27 cellular contexts compared by ENCODE assay signal in genomic region chr10:47160967-47161366, GRCh38.
DNase-seq lines count a peak whose midpoint lies in the region; ATAC-seq and TF ChIP-seq lines count a peak whose summit lies in the region.
"Had no signal": no experiment of that assay in that cellular context is flagged by ENCODE, and none has a peak within 500 bp of the region (broad histone marks: within the 10 kb centered on the region; RNA-seq: fewer than 3 reads in every experiment).

No MANE protein-coding gene starts in this region.

- peaks cover 0 to under 1% (median 0%) of the 10 kb centered on the region in 11 experiments; a peak in 3 of 22 replicates for H3K9me3 ChIP-seq in BLaER1 treated with 17β-estradiol and CSF1 and Interleukin-3, amounts not matched to agents 10 nM and 100 nM (replicated peaks in 1 of 11)
- no peaks in the 10 kb centered on the region for H3K9me3 ChIP-seq in BE2C
- H3K9me3 ChIP-seq: Caco-2 had no signal

- no peak for DNase-seq in CD14-positive monocyte (ENCODE audit: low spot score)
- peak; percentile 87 for DNase-seq in MV-4-11 (lab: John Stamatoyannopoulos, UW)
- no peak for DNase-seq in BE2C
- DNase-seq in ACHN = no peak
- DNase-seq in effector CD4-positive, alpha-beta T cell = no peak
- no peak for DNase-seq in immature natural killer cell
- DNase-seq: AML-193; Caco-2; CD4-positive, alpha-beta T cell; DMS153; EL; Kasumi-1; MM.1S; NCI-H1417 treated with DMSO at 0.1 percent for 48 hours; NCI-H187 treated with DMSO at 0.1 percent for 48 hours; NCI-H226; NCI-H524; OCI-M1; SHP77; T-cell had no signal

- H3K27ac Mint-ChIP-seq in CD14-positive monocyte (peak overlapping the region; percentile 43 to 92 (median 88)), immature natural killer cell (no peak overlapping the region)
- H3K27ac Mint-ChIP-seq in activated T-helper 17 cell treated with anti-CD3 and anti-CD28 coated beads, Interleukin-2, amount 50 U/mL, for 72 hours = peak overlapping the region; percentile 8
- H3K27ac Mint-ChIP-seq: CD4-positive, alpha-beta T cell; GM23338; IgD-negative memory B cell; T-cell had no signal

- H3K27me3 Mint-ChIP-seq in CD14-positive monocyte (ENCODE audit: low read depth in 3 of 3) = peaks cover 0 to 6% (median 1%) of the 10 kb centered on the region in 3 donors
- H3K27me3 Mint-ChIP-seq in activated T-helper 17 cell treated with anti-CD3 and anti-CD28 coated beads, Interleukin-2, amount 50 U/mL, for 72 hours = peaks cover 12% of the 10 kb centered on the region
- peaks cover 2 to 10% (median 5%) of the 10 kb centered on the region in 3 donors for H3K27me3 Mint-ChIP-seq in immature natural killer cell (ENCODE audit: low read depth in 3 of 3)
- H3K27me3 Mint-ChIP-seq: CD4-positive, alpha-beta T cell had no signal

- peak; percentile 55 for ATAC-seq in activated T-helper 17 cell treated with anti-CD3 and anti-CD28 coated beads, Interleukin-2, amount 50 U/mL, for 72 hours (replicated peaks)
- ATAC-seq: GM12878, GM23338, HCT116, SK-N-SH treated with all-trans-retinoic acid at 6 μM for 48 hours, T-cell had no signal

- TF ChIP-seq CTCF in CD14-positive monocyte (IDR thresholded peaks at IDR 0.05) (no peak), BE2C (IDR thresholded peaks at IDR 0.05; ENCODE audit: low read depth, low read length) (no peak)

- H3K36me3 Mint-ChIP-seq in CD14-positive monocyte (no peaks in the 10 kb centered on the region), immature natural killer cell (no peaks in the 10 kb centered on the region)
- H3K36me3 Mint-ChIP-seq in activated T-helper 17 cell treated with anti-CD3 and anti-CD28 coated beads, Interleukin-2, amount 50 U/mL, for 72 hours (ENCODE audit: low read depth) = no peaks in the 10 kb centered on the region
- H3K36me3 Mint-ChIP-seq: IgD-negative memory B cell, T-cell had no signal

- H3K4me1 ChIP-seq in BLaER1 treated with 17β-estradiol and CSF1 and Interleukin-3, amounts not matched to agents 10 nM and 100 nM = peaks cover 9 to 43% (median 24%) of the 10 kb centered on the region in 10 experiments
- no peaks in the 10 kb centered on the region for H3K4me1 ChIP-seq in BE2C
- H3K4me1 ChIP-seq: Caco-2 had no signal

- peak overlapping the region in 5 of 11 experiments; percentile 12 to 75 (median 51); a peak in 6 of 22 replicates for H3K27ac ChIP-seq in BLaER1 treated with 17β-estradiol and CSF1 and Interleukin-3, amounts not matched to agents 10 nM and 100 nM

- no peaks in the 10 kb centered on the region for H3K36me3 ChIP-seq in BLaER1 treated with 17β-estradiol and CSF1 and Interleukin-3, amounts not matched to agents 10 nM and 100 nM
- H3K36me3 ChIP-seq in BE2C = no peaks in the 10 kb centered on the region

- intact Hi-C loops in CD14-positive monocyte (cut with micrococcal nuclease) = no loop called here

- H3K9ac ChIP-seq in BLaER1 treated with 17β-estradiol and CSF1 and Interleukin-3, amounts not matched to agents 10 nM and 100 nM = no peak overlapping the region

- in situ Hi-C loops in ACHN (cut with HindIII; ENCODE audit: low pct_ligation_motif_present, low pct_unique_long_range_greater_than_20kb, low sequenced_read_pairs) = no loop called here

- peak overlapping the region; percentile 28 to 76 for H3K4me3 Mint-ChIP-seq in CD14-positive monocyte
- H3K4me3 Mint-ChIP-seq in activated T-helper 17 cell treated with anti-CD3 and anti-CD28 coated beads, Interleukin-2, amount 50 U/mL, for 72 hours = no peak overlapping the region
- no peak overlapping the region for H3K4me3 Mint-ChIP-seq in immature natural killer cell
- H3K4me3 Mint-ChIP-seq: CD4-positive, alpha-beta T cell; GM23338; IgD-negative memory B cell; T-cell had no signal

- peak overlapping the region in 8 of 11 experiments; percentile 20 to 77 (median 64); a peak in 13 of 22 replicates for H3K4me2 ChIP-seq in BLaER1 treated with 17β-estradiol and CSF1 and Interleukin-3, amounts not matched to agents 10 nM and 100 nM
- H3K4me2 ChIP-seq: GM23338 had no signal

- H4K20me1 ChIP-seq in BLaER1 treated with 17β-estradiol and CSF1 and Interleukin-3, amounts not matched to agents 10 nM and 100 nM = no peaks in the 10 kb centered on the region

- peaks cover 0 to 9% (median 6%) of the 10 kb centered on the region in 7 donors for H3K9me3 Mint-ChIP-seq in CD14-positive monocyte
- H3K9me3 Mint-ChIP-seq in activated T-helper 17 cell treated with anti-CD3 and anti-CD28 coated beads, Interleukin-2, amount 50 U/mL, for 72 hours = peaks cover under 1% of the 10 kb centered on the region
- peaks cover 0 to 1% (median 0%) of the 10 kb centered on the region in 6 donors for H3K9me3 Mint-ChIP-seq in immature natural killer cell

- H3K4me3 ChIP-seq in BLaER1 treated with 17β-estradiol and CSF1 and Interleukin-3, amounts not matched to agents 10 nM and 100 nM = no peak overlapping the region
- H3K4me3 ChIP-seq in BE2C (ENCODE audit: low read depth, low read length) = no peak overlapping the region
- H3K4me3 ChIP-seq: GM12878, GM23338 had no signal

- 0 out of 22 replicates have a peak, but pooled peaks cover 0 to 5% (median 0%) of the 10 kb centered on the region in 11 experiments for H3K27me3 ChIP-seq in BLaER1 treated with 17β-estradiol and CSF1 and Interleukin-3, amounts not matched to agents 10 nM and 100 nM
- no peaks in the 10 kb centered on the region for H3K27me3 ChIP-seq in BE2C

- H3K4me1 Mint-ChIP-seq in CD14-positive monocyte (peaks cover 42% of the 10 kb centered on the region), immature natural killer cell (peaks cover 10% of the 10 kb centered on the region in 2 donors)
- H3K4me1 Mint-ChIP-seq in activated T-helper 17 cell treated with anti-CD3 and anti-CD28 coated beads, Interleukin-2, amount 50 U/mL, for 72 hours = peaks cover 5% of the 10 kb centered on the region
- H3K4me1 Mint-ChIP-seq: GM23338 had no signal

Comparison
In these comparisons a context has a peak if more than half of its experiments do, and no peak if none do; other contexts are left out.
1. H3K27ac Mint-ChIP-seq: peak in CD14-positive monocyte (7 of 7) and activated T-helper 17 cell treated with anti-CD3 and anti-CD28 coated beads, Interleukin-2, amount 50 U/mL, for 72 hours (single experiment); none in immature natural killer cell (0 of 6).
2. H3K4me3 Mint-ChIP-seq: peak in CD14-positive monocyte (2 of 2); none in activated T-helper 17 cell treated with anti-CD3 and anti-CD28 coated beads, Interleukin-2, amount 50 U/mL, for 72 hours (single experiment) and immature natural killer cell (0 of 5).